29 cellular contexts compared by ENCODE assay signal in genomic region chr14:89688520-89688919, GRCh38.
"Had no signal": no experiment of that assay in that cellular context is flagged by ENCODE, and none has a peak within 500 bp of the region (broad histone marks: within the 10 kb centered on the region; RNA-seq: fewer than 3 reads in every experiment).

No MANE protein-coding gene starts in this region.

- H3K4me3 ChIP-seq: pancreas, psoas muscle, right lobe of liver, sigmoid colon, stomach, suprapubic skin, testis, tibial artery, transverse colon, upper lobe of left lung, vagina had no signal

- ATAC-seq: naive thymus-derived CD4-positive, alpha-beta T cell; natural killer cell; pancreas; psoas muscle; right cardiac atrium; right lobe of liver; stimulated activated effector memory CD8-positive, alpha-beta T cell treated with anti-CD3 and anti-CD28 coated beads, Interleukin-12 subunit alpha, Interleukin-12 subunit beta, amount 100 ng/mL, for 72 hours; stimulated activated naive B cell treated with anti-CD40 and anti-IgM and Interleukin-4, amounts not matched to agents 10 μg/mL and 1 μg/mL and 100 μg/mL, for 72 hours had no signal

- H3K27ac Mint-ChIP-seq: natural killer cell; nephron progenitor cell; progenitor cell of endocrine pancreas; stimulated activated effector memory CD8-positive, alpha-beta T cell treated with anti-CD3 and anti-CD28 coated beads, Interleukin-12 subunit alpha, Interleukin-12 subunit beta, amount 100 ng/mL, for 72 hours; stimulated activated naive B cell treated with anti-CD40 and anti-IgM and Interleukin-4, amounts not matched to agents 10 μg/mL and 1 μg/mL and 100 μg/mL, for 72 hours; stimulated activated naive CD8-positive, alpha-beta T cell treated with anti-CD3 and anti-CD28 coated beads, Interleukin-15, Interleukin-2, amounts not matched to agents 100 ng/mL and 50 ng/mL, for 24 hours had no signal

- H3K27me3 Mint-ChIP-seq: naive thymus-derived CD4-positive, alpha-beta T cell; stimulated activated naive B cell treated with anti-CD40 and anti-IgM and Interleukin-4, amounts not matched to agents 10 μg/mL and 1 μg/mL and 100 μg/mL, for 72 hours; stimulated activated naive CD8-positive, alpha-beta T cell treated with anti-CD3 and anti-CD28 coated beads, Interleukin-15, Interleukin-2, amounts not matched to agents 100 ng/mL and 50 ng/mL, for 24 hours had no signal

- DNase-seq: naive thymus-derived CD4-positive, alpha-beta T cell; natural killer cell; nephron progenitor cell; nucleus accumbens; pancreas; posterior cingulate gyrus; psoas muscle; right cardiac atrium; right lobe of liver; sigmoid colon; small intestine; stimulated activated CD4-positive, alpha-beta T cell treated with anti-CD3 and anti-CD28 coated beads, Interleukin-15, amount 100 ng/mL, for 24 hours; stimulated activated CD4-positive, alpha-beta T cell treated with anti-CD3 and anti-CD28 coated beads, Interleukin-2, amount 100 ng/mL, for 24 hours; stimulated activated CD4-positive, alpha-beta T cell treated with anti-CD3 and anti-CD28 coated beads, Interleukin-2, amount 100 ng/mL, for 48 hours; stimulated activated CD4-positive, alpha-beta T cell treated with anti-CD3 and anti-CD28 coated beads, Interleukin-4, amount 100 ng/mL, for 24 hours; stimulated activated naive B cell treated with anti-CD40 and anti-IgM and Interleukin-4, amounts not matched to agents 10 μg/mL and 1 μg/mL and 100 μg/mL, for 72 hours; stimulated activated naive CD4-positive, alpha-beta T cell treated with Interleukin-2 at 50 U/mL for 16 hours; stomach; testis; tibial artery; transverse colon; upper lobe of left lung had no signal

- H3K36me3 ChIP-seq: neutrophil, pancreas, right lobe of liver, sigmoid colon, stomach, suprapubic skin, tibial artery, transverse colon, upper lobe of left lung, vagina had no signal

- H3K27ac ChIP-seq: neutrophil, pancreas, psoas muscle, right lobe of liver, sigmoid colon, stomach, suprapubic skin, testis, tibial artery, transverse colon, upper lobe of left lung, vagina had no signal

- H3K4me1 ChIP-seq: psoas muscle, right lobe of liver, sigmoid colon, stomach, suprapubic skin, testis, tibial artery, transverse colon, upper lobe of left lung, vagina had no signal

- H3K27me3 ChIP-seq: neutrophil, right lobe of liver, sigmoid colon, stomach, suprapubic skin, testis, tibial artery, transverse colon, upper lobe of left lung, vagina had no signal

- H3K4me1 Mint-ChIP-seq: nephron progenitor cell; neural crest cell; stimulated activated effector memory CD8-positive, alpha-beta T cell treated with anti-CD3 and anti-CD28 coated beads, Interleukin-12 subunit alpha, Interleukin-12 subunit beta, amount 100 ng/mL, for 72 hours had no signal

- H3K36me3 Mint-ChIP-seq: natural killer cell; stimulated activated effector memory CD8-positive, alpha-beta T cell treated with anti-CD3 and anti-CD28 coated beads, Interleukin-12 subunit alpha, Interleukin-12 subunit beta, amount 100 ng/mL, for 72 hours had no signal

- H3K9me3 Mint-ChIP-seq: natural killer cell had no signal

- H3K4me3 Mint-ChIP-seq: naive thymus-derived CD4-positive, alpha-beta T cell; natural killer cell; nephron progenitor cell; neural crest cell; stimulated activated effector memory CD8-positive, alpha-beta T cell treated with anti-CD3 and anti-CD28 coated beads, Interleukin-12 subunit alpha, Interleukin-12 subunit beta, amount 100 ng/mL, for 72 hours; stimulated activated naive B cell treated with anti-CD40 and anti-IgM and Interleukin-4, amounts not matched to agents 10 μg/mL and 1 μg/mL and 100 μg/mL, for 72 hours; stimulated activated naive CD8-positive, alpha-beta T cell treated with anti-CD3 and anti-CD28 coated beads, Interleukin-15, Interleukin-2, amounts not matched to agents 100 ng/mL and 50 ng/mL, for 24 hours had no signal
